Comparison of ENCODE assay signal across 1 cellular context in the genomic region with DNA sequence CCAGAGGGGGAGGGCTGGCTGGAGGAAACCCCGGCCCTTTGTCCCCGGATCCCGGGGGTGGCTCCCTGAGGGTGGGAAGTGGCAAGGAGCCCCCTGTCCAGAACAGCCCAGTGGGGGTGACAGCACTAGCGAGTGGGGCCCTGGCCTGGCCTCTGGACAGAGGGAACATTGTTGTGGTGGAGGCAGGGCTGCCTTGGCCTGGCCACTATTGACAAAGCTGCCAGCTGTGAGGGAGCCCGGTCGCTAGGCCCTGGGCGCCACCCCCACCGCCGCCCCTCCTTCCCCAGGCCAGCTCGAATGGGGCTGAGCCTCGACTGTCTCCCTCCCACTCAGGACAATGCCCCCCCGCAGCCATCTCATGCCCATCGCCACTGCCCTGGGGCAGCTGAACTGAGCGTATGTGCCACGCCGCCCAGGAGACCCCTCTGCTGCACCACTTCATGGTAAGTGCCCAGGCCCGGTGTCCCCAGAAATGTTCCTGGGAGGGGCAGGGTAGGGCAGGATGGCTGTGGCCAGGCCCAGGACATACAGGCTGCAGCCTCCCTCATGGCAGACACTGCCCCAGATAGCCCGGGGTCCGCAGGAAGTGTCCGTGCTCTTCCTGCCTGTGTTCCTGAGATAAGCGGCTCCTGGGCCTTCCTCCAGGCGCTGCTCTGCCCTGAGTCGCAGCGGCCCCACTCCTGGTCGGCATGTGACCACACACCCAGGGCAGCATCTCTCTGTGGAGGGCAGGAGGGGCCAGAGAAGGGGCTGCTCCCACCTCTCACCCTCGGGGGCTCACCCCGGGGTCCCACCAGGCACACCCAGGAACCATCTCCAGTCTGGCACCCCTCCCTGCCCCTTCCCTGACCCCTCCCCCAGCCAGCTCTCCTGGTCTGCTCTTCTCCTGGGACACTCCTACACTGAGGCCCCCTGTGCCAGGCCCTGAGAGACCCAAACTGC.
A peak's percentile ranks its signal among the peaks of the same experiment; 100 is the strongest.
TF ChIP-seq lines count a peak whose summit lies in the region.

No MANE protein-coding gene starts in this region.

TF ChIP-seq in HepG2, 621 proteins besides CTCF, POLR2A, EP300 and RAD21 (continued from another document):
- TF ChIP-seq, protein P1, sequence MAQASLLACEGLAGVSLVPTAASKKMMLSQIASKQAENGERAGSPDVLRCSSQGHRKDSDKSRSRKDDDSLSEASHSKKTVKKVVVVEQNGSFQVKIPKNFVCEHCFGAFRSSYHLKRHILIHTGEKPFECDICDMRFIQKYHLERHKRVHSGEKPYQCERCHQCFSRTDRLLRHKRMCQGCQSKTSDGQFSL (CRISPR knock-in tag; IDR thresholded peaks at IDR 0.05), result peak; percentile 41; the same call in 1 of the 2 replicates
- TF ChIP-seq ZNF383 (CRISPR knock-in tag; IDR thresholded peaks at IDR 0.05; ENCODE audit: borderline replicate concordance) (no peak), SAP130 (CRISPR knock-in tag; IDR thresholded peaks at IDR 0.05; ENCODE audit: low read depth) (peak; percentile 49), NR2F1 (CRISPR knock-in tag; IDR thresholded peaks at IDR 0.05) (no peak), ZNF724P (CRISPR knock-in tag; IDR thresholded peaks at IDR 0.05; ENCODE audit: borderline replicate concordance) (no peak), ZFX (CRISPR knock-in tag; IDR thresholded peaks at IDR 0.05; ENCODE audit: low read depth) (peak; percentile 9; the same call in 1 of the 2 replicates), RBFOX2 (IDR thresholded peaks at IDR 0.05; ENCODE audit: low read depth, low read length) (peak; percentile 60)
- TF ChIP-seq, protein P2, sequence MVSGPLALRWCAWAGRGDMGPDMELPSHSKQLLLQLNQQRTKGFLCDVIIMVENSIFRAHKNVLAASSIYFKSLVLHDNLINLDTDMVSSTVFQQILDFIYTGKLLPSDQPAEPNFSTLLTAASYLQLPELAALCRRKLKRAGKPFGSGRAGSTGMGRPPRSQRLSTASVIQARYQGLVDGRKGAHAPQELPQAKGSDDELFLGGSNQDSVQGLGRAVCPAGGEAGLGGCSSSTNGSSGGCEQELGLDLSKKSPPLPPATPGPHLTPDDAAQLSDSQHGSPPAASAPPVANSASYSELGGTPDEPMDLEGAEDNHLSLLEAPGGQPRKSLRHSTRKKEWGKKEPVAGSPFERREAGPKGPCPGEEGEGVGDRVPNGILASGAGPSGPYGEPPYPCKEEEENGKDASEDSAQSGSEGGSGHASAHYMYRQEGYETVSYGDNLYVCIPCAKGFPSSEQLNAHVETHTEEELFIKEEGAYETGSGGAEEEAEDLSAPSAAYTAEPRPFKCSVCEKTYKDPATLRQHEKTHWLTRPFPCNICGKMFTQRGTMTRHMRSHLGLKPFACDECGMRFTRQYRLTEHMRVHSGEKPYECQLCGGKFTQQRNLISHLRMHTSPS (CRISPR knock-in tag; IDR thresholded peaks at IDR 0.05; ENCODE audit: low read depth), result peak; percentile 76; the same call in 1 of the 2 replicates
- TF ChIP-seq, protein P3, sequence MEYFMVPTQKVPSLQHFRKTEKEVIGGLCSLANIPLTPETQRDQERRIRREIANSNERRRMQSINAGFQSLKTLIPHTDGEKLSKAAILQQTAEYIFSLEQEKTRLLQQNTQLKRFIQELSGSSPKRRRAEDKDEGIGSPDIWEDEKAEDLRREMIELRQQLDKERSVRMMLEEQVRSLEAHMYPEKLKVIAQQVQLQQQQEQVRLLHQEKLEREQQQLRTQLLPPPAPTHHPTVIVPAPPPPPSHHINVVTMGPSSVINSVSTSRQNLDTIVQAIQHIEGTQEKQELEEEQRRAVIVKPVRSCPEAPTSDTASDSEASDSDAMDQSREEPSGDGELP (IDR thresholded peaks at IDR 0.05; ENCODE audit: borderline replicate concordance, low read depth), result peak; percentile 95
